22 cellular contexts compared by ENCODE assay signal in the genomic region with DNA sequence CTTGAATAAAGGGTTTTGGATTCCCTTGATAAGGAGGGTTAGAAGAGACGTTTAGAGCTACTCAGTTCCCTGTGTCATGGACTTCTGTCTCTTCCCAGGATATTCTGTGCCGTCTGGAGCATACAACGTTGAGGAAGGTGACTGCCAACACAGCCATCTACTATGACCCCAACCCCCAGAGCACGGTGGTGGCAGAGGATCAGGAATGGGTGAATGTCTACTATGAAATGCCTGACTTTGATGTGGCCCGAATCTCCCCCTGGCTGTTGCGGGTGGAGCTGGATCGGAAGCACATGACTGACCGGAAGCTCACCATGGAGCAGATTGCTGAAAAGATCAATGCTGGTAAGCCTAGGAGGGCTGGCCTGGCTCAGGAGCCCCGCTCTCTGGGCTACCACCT. TPM values are rescaled to one million over a fixed set of nuclear protein-coding genes. Genes with fewer than 3 reads are reported as not detected.
DNase-seq lines count a peak whose midpoint lies in the region; ATAC-seq and TF ChIP-seq lines count a peak whose summit lies in the region.
"Had no signal": no experiment of that assay in that cellular context is flagged by ENCODE, and none has a peak within 500 bp of the region (broad histone marks: within the 10 kb centered on the region; RNA-seq: fewer than 3 reads in every experiment).

No MANE protein-coding gene starts in this region.

- DNase-seq in RWPE1 (ENCODE audit: low spot score) = no peak
- DNase-seq in central memory CD8-positive, alpha-beta T cell (ENCODE audit: low spot score in 2 of 2) = no peak
- DNase-seq in trophoblast cell = no peak
- DNase-seq: activated CD4-positive, CD25-positive, alpha-beta regulatory T cell; activated CD8-positive, alpha-beta memory T cell treated with anti-CD3 and anti-CD28 coated beads, Interleukin-2, amount 10 ng/mL, durations not matched to agents 7 days and 5 days; anterior cingulate cortex; DMS53; foreskin keratinocyte; heart right ventricle; naive thymus-derived CD8-positive, alpha-beta T cell; occipital lobe; psoas muscle; stimulated activated CD4-positive, alpha-beta T cell treated with anti-CD3 and anti-CD28 coated beads, Interleukin-15, amount 100 ng/mL, for 24 hours; stimulated activated naive CD4-positive, alpha-beta T cell treated with Interleukin-2 at 50 U/mL for 16 hours; T-helper 1 cell had no signal

- peaks cover 74 to 82% of the 10 kb centered on the region in 2 experiments for H3K36me3 ChIP-seq in trophoblast cell (ENCODE audit: control insufficient read depth in 1 of 2, insufficient read depth in 2 of 2, low read length in 2 of 2)

- peaks cover 2% of the 10 kb centered on the region for H3K9me3 ChIP-seq in trophoblast cell (ENCODE audit: insufficient read depth, low read depth, low read length)
- H3K9me3 ChIP-seq: BLaER1 treated with 17β-estradiol and CSF1 and Interleukin-3, amounts not matched to agents 10 nM and 100 nM; esophagus muscularis mucosa; heart right ventricle; psoas muscle had no signal

- no peaks in the 10 kb centered on the region for H3K9me3 Mint-ChIP-seq in central memory CD8-positive, alpha-beta T cell
- H3K9me3 Mint-ChIP-seq: activated naive CD4-positive, alpha-beta T cell treated with anti-CD3 and anti-CD28 coated beads, Interleukin-2, amount 50 U/mL, for 24 hours; naive thymus-derived CD8-positive, alpha-beta T cell had no signal

- POLR2A ChIA-PET in RWPE1 (lab: Yijun Ruan, JAX; ENCODE audit: low non-redundant PET) = no interaction called here

- no peak overlapping the region for H2AK5ac ChIP-seq in trophoblast cell (ENCODE audit: low read length)

- H4K12ac ChIP-seq in trophoblast cell (ENCODE audit: low read depth, low read length) = no peak overlapping the region

- H3K27ac ChIP-seq in RWPE1 = 0 out of 2 replicates have a peak overlapping the region, but pooled peaks have one; percentile 35
- H3K27ac ChIP-seq in trophoblast cell (ENCODE audit: low read depth, low read length) = no peak overlapping the region
- H3K27ac ChIP-seq: BLaER1 treated with 17β-estradiol and CSF1 and Interleukin-3, amounts not matched to agents 10 nM and 100 nM; cardiac muscle cell; coronary artery; esophagus muscularis mucosa; foreskin keratinocyte had no signal

- H3K4me3 Mint-ChIP-seq in central memory CD8-positive, alpha-beta T cell = no peak overlapping the region
- H3K4me3 Mint-ChIP-seq: activated CD8-positive, alpha-beta memory T cell treated with anti-CD3 and anti-CD28 coated beads, Interleukin-2, amount 10 ng/mL, durations not matched to agents 7 days and 5 days; activated naive CD4-positive, alpha-beta T cell treated with anti-CD3 and anti-CD28 coated beads, Interleukin-2, amount 50 U/mL, for 24 hours; naive thymus-derived CD8-positive, alpha-beta T cell had no signal

- ATAC-seq in central memory CD8-positive, alpha-beta T cell (replicated peaks; ENCODE audit: extremely low read depth, poor library complexity, severe bottlenecking) = no peak
- no peak for ATAC-seq in GM21529 (IDR thresholded peaks at IDR 0.05; ENCODE audit: unreplicated experiment)
- ATAC-seq: activated CD8-positive, alpha-beta memory T cell treated with anti-CD3 and anti-CD28 coated beads, Interleukin-2, amount 10 ng/mL, durations not matched to agents 7 days and 5 days; foreskin keratinocyte; naive thymus-derived CD8-positive, alpha-beta T cell; psoas muscle had no signal

- no peaks in the 10 kb centered on the region for H3K27me3 Mint-ChIP-seq in central memory CD8-positive, alpha-beta T cell
- H3K27me3 Mint-ChIP-seq: activated CD8-positive, alpha-beta memory T cell treated with anti-CD3 and anti-CD28 coated beads, Interleukin-2, amount 10 ng/mL, durations not matched to agents 7 days and 5 days; activated naive CD4-positive, alpha-beta T cell treated with anti-CD3 and anti-CD28 coated beads, Interleukin-2, amount 50 U/mL, for 24 hours; naive thymus-derived CD8-positive, alpha-beta T cell had no signal

- H3K14ac ChIP-seq in trophoblast cell (ENCODE audit: low read length) = no peak overlapping the region

- H3K79me2 ChIP-seq in trophoblast cell (ENCODE audit: control insufficient read depth, insufficient read depth, low read length, poor library complexity) = no peaks in the 10 kb centered on the region

- no peak overlapping the region for H4K91ac ChIP-seq in trophoblast cell (ENCODE audit: low read depth, low read length)

- TF ChIP-seq CTCF in RWPE1 (conservative IDR thresholded peaks at IDR 0.05; ENCODE audit: low read depth) = no peak

- H3K4me3 ChIP-seq in trophoblast cell (ENCODE audit: low read depth, low read length) = no peak overlapping the region
- H3K4me3 ChIP-seq: BLaER1 treated with 17β-estradiol and CSF1 and Interleukin-3, amounts not matched to agents 10 nM and 100 nM; cardiac muscle cell; coronary artery; esophagus muscularis mucosa; heart right ventricle; psoas muscle had no signal

- H3K4ac ChIP-seq in trophoblast cell (ENCODE audit: low read depth, low read length) = no peak overlapping the region

- H3K79me1 ChIP-seq in trophoblast cell (ENCODE audit: low read length) = no peaks in the 10 kb centered on the region

- no CpG with 5 or more reads among the region's 9 CpGs for WGBS in trophoblast cell (ENCODE audit: extremely low coverage, insufficient coverage, insufficient read length)

- H2BK120ac ChIP-seq in trophoblast cell (ENCODE audit: insufficient read depth, low read length, poor library complexity) = no peak overlapping the region

- H3K18ac ChIP-seq in trophoblast cell (ENCODE audit: low read length) = no peak overlapping the region

- CTCF ChIA-PET in RWPE1 (lab: Yijun Ruan, JAX) = interaction anchor here (1.5 kb wide), 1 partner anchor 72 kb away, joined by 3 read pairs; no protein-coding TSS in a partner anchor

- no peak overlapping the region for H3K4me2 ChIP-seq in trophoblast cell (ENCODE audit: low read length)
- H3K4me2 ChIP-seq: BLaER1 treated with 17β-estradiol and CSF1 and Interleukin-3, amounts not matched to agents 10 nM and 100 nM had no signal

- peaks cover 93% of the 10 kb centered on the region for H3K36me3 Mint-ChIP-seq in central memory CD8-positive, alpha-beta T cell (ENCODE audit: insufficient read depth)

- no peak overlapping the region for H3K23ac ChIP-seq in trophoblast cell (ENCODE audit: low read length)

- no peak overlapping the region for H4K8ac ChIP-seq in trophoblast cell (ENCODE audit: low read depth, low read length)

- no peak overlapping the region for H3K9ac ChIP-seq in trophoblast cell (ENCODE audit: low read length)

- no peaks in the 10 kb centered on the region for H3K4me1 ChIP-seq in trophoblast cell (ENCODE audit: control insufficient read depth in 1 of 2, insufficient read depth in 2 of 2, low read length in 2 of 2)
- H3K4me1 ChIP-seq: esophagus muscularis mucosa, foreskin keratinocyte, heart right ventricle, psoas muscle had no signal

- no peaks in the 10 kb centered on the region for H3K27me3 ChIP-seq in trophoblast cell (ENCODE audit: insufficient read depth, low read length)
- H3K27me3 ChIP-seq: BLaER1 treated with 17β-estradiol and CSF1 and Interleukin-3, amounts not matched to agents 10 nM and 100 nM; cardiac muscle cell; esophagus muscularis mucosa; foreskin keratinocyte; heart right ventricle had no signal

- H3K27ac Mint-ChIP-seq in central memory CD8-positive, alpha-beta T cell (ENCODE audit: low read depth) = peak overlapping the region; percentile 44
- H3K27ac Mint-ChIP-seq: activated CD8-positive, alpha-beta memory T cell treated with anti-CD3 and anti-CD28 coated beads, Interleukin-2, amount 10 ng/mL, durations not matched to agents 7 days and 5 days; activated naive CD4-positive, alpha-beta T cell treated with anti-CD3 and anti-CD28 coated beads, Interleukin-2, amount 50 U/mL, for 24 hours had no signal

- no peak overlapping the region for H2BK12ac ChIP-seq in trophoblast cell (ENCODE audit: low read length)

- H2BK5ac ChIP-seq in trophoblast cell (ENCODE audit: low read depth, low read length, poor library complexity) = no peak overlapping the region

- H2AFZ ChIP-seq in trophoblast cell (ENCODE audit: insufficient read depth, low read length, poor library complexity) = no peak overlapping the region

- H3K4me1 Mint-ChIP-seq in central memory CD8-positive, alpha-beta T cell = peaks cover 12% of the 10 kb centered on the region
- H3K4me1 Mint-ChIP-seq: activated CD8-positive, alpha-beta memory T cell treated with anti-CD3 and anti-CD28 coated beads, Interleukin-2, amount 10 ng/mL, durations not matched to agents 7 days and 5 days; activated naive CD4-positive, alpha-beta T cell treated with anti-CD3 and anti-CD28 coated beads, Interleukin-2, amount 50 U/mL, for 24 hours had no signal

RNA-seq across cellular contexts. Expression of gene POLR2A, which starts 24.7 kb away (rescaled TPM):
- polyA plus RNA-seq in trophoblast cell (2013) = 70.0 and 71.9 TPM in 2 replicates

RNA-seq across cellular contexts. Expression of gene SLC35G6, which starts 27.6 kb away (rescaled TPM):
- polyA plus RNA-seq in trophoblast cell (2013) = not detected in 2 replicates
- polyA plus RNA-seq: foreskin keratinocyte; heart right ventricle; naive thymus-derived CD8-positive, alpha-beta T cell; urinary bladder had no signal

RNA-seq across cellular contexts. Expression of gene ZBTB4, which starts 29.4 kb away (rescaled TPM):
- polyA plus RNA-seq in trophoblast cell (2013) = 15.7 and 16.2 TPM in 2 replicates

RNA-seq across cellular contexts. Expression of gene TNFSF12, which starts 40.0 kb away (rescaled TPM):
- 3.1 TPM in 2 replicates for polyA plus RNA-seq in trophoblast cell (2013)

RNA-seq across cellular contexts. Expression of gene TNFSF13, which starts 49.7 kb away (rescaled TPM):
- polyA plus RNA-seq in trophoblast cell (2013) = 0.49 and 0.62 TPM in 2 replicates
